Comparison of ENCODE assay signal across 33 cellular contexts in genomic region chr3:70926835-70927234, GRCh38.
"Had no signal": no experiment of that assay in that cellular context is flagged by ENCODE, and none has a peak within 500 bp of the region (broad histone marks: within the 10 kb centered on the region; RNA-seq: fewer than 3 reads in every experiment).

No MANE protein-coding gene starts in this region.

- H3K4me1 ChIP-seq: ascending aorta had no signal

- H3K27ac Mint-ChIP-seq: activated B cell treated with CpG ODN at 0.5 μM for 24 hours; activated CD4-positive, alpha-beta memory T cell treated with anti-CD3 and anti-CD28 coated beads, Interleukin-2, amount 10 ng/mL, durations not matched to agents 7 days and 5 days; activated CD4-positive, alpha-beta T cell treated with anti-CD3 and anti-CD28 coated beads, Interleukin-2, amount 10 ng/mL, durations not matched to agents 7 days and 5 days; activated CD8-positive, alpha-beta memory T cell treated with anti-CD3 and anti-CD28 coated beads, Interleukin-2, amount 10 ng/mL, durations not matched to agents 7 days and 5 days; activated CD8-positive, alpha-beta T cell treated with anti-CD3 and anti-CD28 coated beads, Interleukin-2, amount 10 ng/mL, durations not matched to agents 7 days and 5 days; activated naive CD4-positive, alpha-beta T cell treated with anti-CD3 and anti-CD28 coated beads, Interleukin-2, amount 10 ng/mL, durations not matched to agents 7 days and 5 days; activated naive CD4-positive, alpha-beta T cell treated with anti-CD3 and anti-CD28 coated beads, Interleukin-2, amount 50 U/mL, for 24 hours; activated naive CD8-positive, alpha-beta T cell; activated naive CD8-positive, alpha-beta T cell treated with anti-CD3 and anti-CD28 coated beads, Interleukin-2, amount 10 ng/mL, durations not matched to agents 7 days and 5 days; activated naive CD8-positive, alpha-beta T cell treated with anti-CD3 and anti-CD28 coated beads, Interleukin-2, amount 50 U/mL, for 24 hours; activated T-cell treated with anti-CD3 and anti-CD28 coated beads, Interleukin-2, amount 50 U/mL, for 24 hours; activated T-helper 2 cell treated with anti-CD3 and anti-CD28 coated beads, Interferon-gamma antibody, Interleukin-2, Interleukin-4, amounts not matched to agents 10 μg/mL and 5 μg/mL and 100 μg/mL, durations not matched to agents 14 hours and 24 hours and 36 hours; brain; T-helper 1 cell treated with Interleukin-12 subunit alpha and Interleukin-12 subunit beta and Interleukin-4 antibody, amounts not matched to agents 30 μg/mL and 1 μg/mL, for 36 hours had no signal

- H3K9me3 Mint-ChIP-seq: activated T-helper 2 cell treated with anti-CD3 and anti-CD28 coated beads, Interferon-gamma antibody, Interleukin-2, Interleukin-4, amounts not matched to agents 10 μg/mL and 5 μg/mL and 100 μg/mL, durations not matched to agents 14 hours and 24 hours and 36 hours; central memory CD8-positive, alpha-beta T cell had no signal

- H3K27me3 ChIP-seq: ascending aorta, cardiac muscle cell had no signal

- H3K4me1 Mint-ChIP-seq: activated B cell treated with CpG ODN at 0.5 μM for 24 hours; activated CD4-positive, alpha-beta memory T cell treated with anti-CD3 and anti-CD28 coated beads, Interleukin-2, amount 10 ng/mL, durations not matched to agents 7 days and 5 days; activated CD4-positive, alpha-beta T cell treated with anti-CD3 and anti-CD28 coated beads, Interleukin-2, amount 10 ng/mL, durations not matched to agents 7 days and 5 days; activated CD8-positive, alpha-beta memory T cell treated with anti-CD3 and anti-CD28 coated beads, Interleukin-2, amount 10 ng/mL, durations not matched to agents 7 days and 5 days; activated naive CD4-positive, alpha-beta T cell treated with anti-CD3 and anti-CD28 coated beads, Interleukin-2, amount 10 ng/mL, durations not matched to agents 7 days and 5 days; activated naive CD4-positive, alpha-beta T cell treated with anti-CD3 and anti-CD28 coated beads, Interleukin-2, amount 50 U/mL, for 24 hours; activated naive CD8-positive, alpha-beta T cell treated with anti-CD3 and anti-CD28 coated beads, Interleukin-2, amount 10 ng/mL, durations not matched to agents 7 days and 5 days; activated naive CD8-positive, alpha-beta T cell treated with anti-CD3 and anti-CD28 coated beads, Interleukin-2, amount 50 U/mL, for 24 hours; brain; central memory CD8-positive, alpha-beta T cell had no signal

- H3K36me3 ChIP-seq: ascending aorta, cardiac muscle cell had no signal

- H3K4me3 Mint-ChIP-seq: activated B cell treated with CpG ODN at 0.5 μM for 24 hours; activated CD4-positive, alpha-beta memory T cell treated with anti-CD3 and anti-CD28 coated beads, Interleukin-2, amount 10 ng/mL, durations not matched to agents 7 days and 5 days; activated CD4-positive, alpha-beta T cell treated with anti-CD3 and anti-CD28 coated beads, Interleukin-2, amount 10 ng/mL, durations not matched to agents 7 days and 5 days; activated CD8-positive, alpha-beta memory T cell treated with anti-CD3 and anti-CD28 coated beads, Interleukin-2, amount 10 ng/mL, durations not matched to agents 7 days and 5 days; activated CD8-positive, alpha-beta T cell treated with anti-CD3 and anti-CD28 coated beads, Interleukin-2, amount 10 ng/mL, durations not matched to agents 7 days and 5 days; activated naive CD4-positive, alpha-beta T cell treated with anti-CD3 and anti-CD28 coated beads, Interleukin-2, amount 10 ng/mL, durations not matched to agents 7 days and 5 days; activated naive CD4-positive, alpha-beta T cell treated with anti-CD3 and anti-CD28 coated beads, Interleukin-2, amount 50 U/mL, for 24 hours; activated naive CD8-positive, alpha-beta T cell; activated naive CD8-positive, alpha-beta T cell treated with anti-CD3 and anti-CD28 coated beads, Interleukin-2, amount 10 ng/mL, durations not matched to agents 7 days and 5 days; activated naive CD8-positive, alpha-beta T cell treated with anti-CD3 and anti-CD28 coated beads, Interleukin-2, amount 50 U/mL, for 24 hours; activated T-cell treated with anti-CD3 and anti-CD28 coated beads, Interleukin-2, amount 50 U/mL, for 24 hours; brain; central memory CD8-positive, alpha-beta T cell; T-helper 1 cell treated with Interleukin-12 subunit alpha and Interleukin-12 subunit beta and Interleukin-4 antibody, amounts not matched to agents 30 μg/mL and 1 μg/mL, for 36 hours had no signal

- H3K27me3 Mint-ChIP-seq: activated naive CD4-positive, alpha-beta T cell treated with anti-CD3 and anti-CD28 coated beads, Interleukin-2, amount 10 ng/mL, durations not matched to agents 7 days and 5 days; activated naive CD8-positive, alpha-beta T cell; activated naive CD8-positive, alpha-beta T cell treated with anti-CD3 and anti-CD28 coated beads, Interleukin-2, amount 50 U/mL, for 24 hours; activated T-cell treated with anti-CD3 and anti-CD28 coated beads, Interleukin-2, amount 50 U/mL, for 24 hours; central memory CD8-positive, alpha-beta T cell had no signal

- H3K27ac ChIP-seq: ascending aorta, cardiac muscle cell, VCaP had no signal

- H3K36me3 Mint-ChIP-seq: activated CD8-positive, alpha-beta memory T cell treated with anti-CD3 and anti-CD28 coated beads, Interleukin-2, amount 10 ng/mL, durations not matched to agents 7 days and 5 days; activated naive CD4-positive, alpha-beta T cell treated with anti-CD3 and anti-CD28 coated beads, Interleukin-2, amount 10 ng/mL, durations not matched to agents 7 days and 5 days; activated naive CD8-positive, alpha-beta T cell; activated naive CD8-positive, alpha-beta T cell treated with anti-CD3 and anti-CD28 coated beads, Interleukin-2, amount 10 ng/mL, durations not matched to agents 7 days and 5 days; brain had no signal

- H3K9me3 ChIP-seq: ascending aorta had no signal

- DNase-seq: activated B cell treated with CpG ODN at 0.5 μM for 24 hours; activated CD4-positive, alpha-beta memory T cell treated with anti-CD3 and anti-CD28 coated beads, Interleukin-2, amount 10 ng/mL, durations not matched to agents 7 days and 5 days; activated CD4-positive, alpha-beta T cell treated with anti-CD3 and anti-CD28 coated beads for 4 hours; activated CD4-positive, alpha-beta T cell treated with anti-CD3 and anti-CD28 coated beads, Interleukin-2, amount 10 ng/mL, durations not matched to agents 7 days and 5 days; activated CD4-positive, alpha-beta T cell treated with anti-CD3 and anti-CD28 coated beads, Interleukin-2, amount 50 U/mL, for 48 hours; activated CD4-positive, CD25-positive, alpha-beta regulatory T cell treated with anti-CD3 and anti-CD28 coated beads, Interleukin-2, amount 50 U/mL, for 72 hours; activated CD8-positive, alpha-beta memory T cell treated with anti-CD3 and anti-CD28 coated beads for 24 hours; activated CD8-positive, alpha-beta memory T cell treated with anti-CD3 and anti-CD28 coated beads, Interleukin-2, amount 10 ng/mL, durations not matched to agents 7 days and 5 days; activated CD8-positive, alpha-beta memory T cell treated with anti-CD3 and anti-CD28 coated beads, Interleukin-2, amount 50 U/mL, for 48 hours; activated CD8-positive, alpha-beta T cell treated with anti-CD3 and anti-CD28 coated beads, Interleukin-2, amount 10 ng/mL, durations not matched to agents 7 days and 5 days; activated effector memory CD4-positive, alpha-beta T cell treated with Interleukin-2 at 50 U/mL for 16 hours; activated gamma-delta T cell; activated naive CD4-positive, alpha-beta T cell treated with anti-CD3 and anti-CD28 coated beads, Interleukin-2, amount 10 ng/mL, durations not matched to agents 7 days and 5 days; activated naive CD4-positive, alpha-beta T cell treated with Interleukin-2 at 50 U/mL for 16 hours; activated naive CD8-positive, alpha-beta T cell treated with anti-CD3 and anti-CD28 coated beads, Interleukin-2, amount 10 ng/mL, durations not matched to agents 7 days and 5 days; activated naive CD8-positive, alpha-beta T cell treated with anti-CD3 and anti-CD28 coated beads, Interleukin-2, amount 50 U/mL, for 24 hours; activated T-cell treated with anti-CD3 and anti-CD28 coated beads, Interleukin-2, amount 50 U/mL, for 24 hours; activated T-cell treated with anti-CD3 and anti-CD28 coated beads, Interleukin-2, amount 50 U/mL, for 48 hours; amygdala; anterior cingulate cortex; caudate nucleus; cerebellar nuclear complex; SW 1271; T-helper 1 cell had no signal

- ATAC-seq: activated CD8-positive, alpha-beta memory T cell treated with anti-CD3 and anti-CD28 coated beads, Interleukin-2, amount 10 ng/mL, durations not matched to agents 7 days and 5 days; activated CD8-positive, alpha-beta T cell treated with anti-CD3 and anti-CD28 coated beads, Interleukin-2, amount 10 ng/mL, durations not matched to agents 7 days and 5 days; activated naive CD8-positive, alpha-beta T cell treated with anti-CD3 and anti-CD28 coated beads, Interleukin-2, amount 50 U/mL, for 24 hours had no signal

- H3K4me3 ChIP-seq: ascending aorta, cardiac muscle cell had no signal
